In the genomic region with DNA sequence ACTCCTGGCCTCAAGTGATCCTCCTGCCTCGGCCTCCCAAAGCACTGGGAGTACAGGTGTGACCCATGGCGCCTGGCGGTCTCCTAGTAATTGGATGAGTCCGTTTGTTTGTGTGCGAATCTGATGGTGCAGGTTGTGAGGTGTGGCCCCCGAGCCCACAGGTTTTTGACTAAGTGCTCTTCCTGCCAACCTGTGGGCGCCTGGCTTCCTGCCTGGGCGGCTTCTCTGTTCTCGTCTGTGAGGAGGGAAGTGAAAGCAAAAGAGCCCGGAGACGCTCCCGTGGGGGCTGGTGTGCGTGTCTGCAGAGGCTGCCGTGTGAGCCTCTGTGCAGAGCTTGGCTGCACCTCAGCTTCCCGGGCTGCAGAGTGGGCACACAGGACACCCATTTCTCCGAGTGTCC, we compare ENCODE assay signal across 8 cellular contexts. TPM values are rescaled to one million over a fixed set of nuclear protein-coding genes. Genes with fewer than 3 reads are reported as not detected.
A peak's percentile ranks its signal among the peaks of the same experiment; 100 is the strongest.
DNase-seq lines count a peak whose midpoint lies in the region; ATAC-seq and TF ChIP-seq lines count a peak whose summit lies in the region.

No MANE protein-coding gene starts in this region.

- CTCF ChIA-PET in activated naive CD4-positive, alpha-beta T cell treated with anti-CD3 and anti-CD28 coated beads, Interleukin-2, amount 10 ng/mL, durations not matched to agents 7 days and 5 days (lab: Charles Lee) = interaction anchor here (0.6 to 2.4 kb wide), 5 partner anchors 9 to 140 kb away, joined by 3 to 13 read pairs (median 3); a partner anchor contains a TSS

- H3K27me3 ChIP-seq in lung (ENCODE audit: control insufficient read depth, insufficient read depth) = no peaks in the 10 kb centered on the region

- WGBS in lung, 2 donors = 23 to 28% methylated on average over 16 of the region's 16 CpGs

- peak overlapping the region; percentile 89 for H3K4me3 Mint-ChIP-seq in activated naive CD4-positive, alpha-beta T cell treated with anti-CD3 and anti-CD28 coated beads, Interleukin-2, amount 10 ng/mL, durations not matched to agents 7 days and 5 days

- H3K4me1 ChIP-seq in lung (ENCODE audit: control insufficient read depth in 2 of 2, insufficient read depth in 2 of 2, low read length in 2 of 2) = peaks cover 0 to 22% of the 10 kb centered on the region in 2 donors

- H3K36me3 Mint-ChIP-seq in activated naive CD4-positive, alpha-beta T cell treated with anti-CD3 and anti-CD28 coated beads, Interleukin-2, amount 10 ng/mL, durations not matched to agents 7 days and 5 days = peaks cover 61% of the 10 kb centered on the region

- peaks cover 0 to 40% of the 10 kb centered on the region in 2 donors for H3K36me3 ChIP-seq in lung (ENCODE audit: control insufficient read depth in 2 of 2, insufficient read depth in 2 of 2, low read length in 2 of 2)

- H3K27me3 Mint-ChIP-seq in activated naive CD4-positive, alpha-beta T cell treated with anti-CD3 and anti-CD28 coated beads, Interleukin-2, amount 10 ng/mL, durations not matched to agents 7 days and 5 days = peaks cover 3% of the 10 kb centered on the region

- ATAC-seq in GM18520 (IDR thresholded peaks at IDR 0.05; ENCODE audit: unreplicated experiment) (peak; percentile 61), HG03060 (IDR thresholded peaks at IDR 0.05; ENCODE audit: low read depth, unreplicated experiment) (peak; percentile 40), lung (ENCODE audit: insufficient read depth, low FRiP score) (no peak)

- H3K4me3 ChIP-seq in lung = no peak overlapping the region

- no peak for TF ChIP-seq CTCF in lung (IDR thresholded peaks at IDR 0.05; ENCODE audit: control extremely low read depth, extremely low read depth)

- H3K9me3 Mint-ChIP-seq in activated naive CD4-positive, alpha-beta T cell treated with anti-CD3 and anti-CD28 coated beads, Interleukin-2, amount 10 ng/mL, durations not matched to agents 7 days and 5 days = no peaks in the 10 kb centered on the region

- H3K4me1 Mint-ChIP-seq in activated naive CD4-positive, alpha-beta T cell treated with anti-CD3 and anti-CD28 coated beads, Interleukin-2, amount 10 ng/mL, durations not matched to agents 7 days and 5 days = peaks cover 68% of the 10 kb centered on the region

- peak overlapping the region; percentile 97 for H3K27ac Mint-ChIP-seq in activated naive CD4-positive, alpha-beta T cell treated with anti-CD3 and anti-CD28 coated beads, Interleukin-2, amount 10 ng/mL, durations not matched to agents 7 days and 5 days

- DNase-seq in SIG-M5 treated with dmso at 0.1 percent for 504 hours (lab: John Stamatoyannopoulos, UW; ENCODE audit: unreplicated experiment) (peak; percentile 81), lung (ENCODE audit: low spot score) (peak; percentile 73), HuH-7.5 (ENCODE audit: low spot score) (no peak), NCI-H128 (lab: John Stamatoyannopoulos, UW; ENCODE audit: unreplicated experiment) (no peak)
- peak; percentile 97 for DNase-seq in activated naive CD4-positive, alpha-beta T cell treated with anti-CD3 and anti-CD28 coated beads, Interleukin-2, amount 10 ng/mL, durations not matched to agents 7 days and 5 days
- peak; percentile 96 for DNase-seq in stimulated activated naive CD4-positive, alpha-beta T cell treated with Interleukin-2 at 50 U/mL for 16 hours (lab: John Stamatoyannopoulos, UW)

- peak overlapping the region in 1 of 2 donors; percentile 53 for H3K27ac ChIP-seq in lung (ENCODE audit: low read depth in 1 of 2, low read length in 1 of 2)

- no peaks in the 10 kb centered on the region for H3K9me3 ChIP-seq in lung (ENCODE audit: control insufficient read depth in 2 of 2, insufficient read depth in 1 of 2, low read length in 1 of 2)

RNA-seq across cellular contexts. Expression of a gene that starts 10.0 kb away (rescaled TPM):
- total RNA-seq in lung = 10 to 100 TPM; 23.8 to 86.4 TPM
- polyA plus RNA-seq in lung = 100 to 1,000 TPM in 1 of 2 donors, 10 to 100 TPM in 1; 75.4 to 117 TPM

RNA-seq across cellular contexts. Expression of a gene that starts 18.2 kb away (rescaled TPM):
- total RNA-seq in lung = 100 to 1,000 TPM in 1 of 2 donors, 10 to 100 TPM in 1; 78.4 to 188 TPM
- polyA plus RNA-seq in lung = 100 to 1,000 TPM; 120 to 196 TPM

RNA-seq across cellular contexts. Expression of a gene that starts 26.8 kb away (rescaled TPM):
- 100 to 1,000 TPM in 1 of 2 donors, 10 to 100 TPM in 1; 91.6 to 365 TPM for total RNA-seq in lung
- polyA plus RNA-seq in lung = 1,000 to 10,000 TPM in 1 of 2 donors, 100 to 1,000 TPM in 1; 566 to 1,031 TPM

RNA-seq across cellular contexts. Expression of a gene that starts 37.0 kb away (rescaled TPM):
- 10 to 100 TPM; 20.1 to 50.0 TPM for total RNA-seq in lung
- polyA plus RNA-seq in lung = 10 to 100 TPM; 33.5 to 54.4 TPM

RNA-seq across cellular contexts. Expression of a gene that starts 50.5 kb away (rescaled TPM):
- 100 to 1,000 TPM; 161 to 236 TPM for total RNA-seq in lung
- polyA plus RNA-seq in lung = 100 to 1,000 TPM; 162 to 198 TPM

Comparison
In these comparisons a context has a peak if more than half of its experiments do, and no peak if none do; other contexts are left out.
1. DNase-seq: peak in SIG-M5 treated with dmso at 0.1 percent for 504 hours (single experiment), activated naive CD4-positive, alpha-beta T cell treated with anti-CD3 and anti-CD28 coated beads, Interleukin-2, amount 10 ng/mL, durations not matched to agents 7 days and 5 days (single experiment), lung (single experiment) and stimulated activated naive CD4-positive, alpha-beta T cell treated with Interleukin-2 at 50 U/mL for 16 hours (single experiment); none in HuH-7.5 (single experiment) and NCI-H128 (single experiment).